In genomic region chr6:43193929-43194328, GRCh38 we compare ENCODE assay signal across 22 cellular contexts. TPM values are rescaled to one million over a fixed set of nuclear protein-coding genes. Genes with fewer than 3 reads are reported as not detected.
"Had no signal": no experiment of that assay in that cellular context is flagged by ENCODE, and none has a peak within 500 bp of the region (broad histone marks: within the 10 kb centered on the region; RNA-seq: fewer than 3 reads in every experiment).

No MANE protein-coding gene starts in this region.

- H3K36me3 Mint-ChIP-seq: WTC11 had no signal

- DNase-seq: activated CD4-positive, alpha-beta memory T cell treated with anti-CD3 and anti-CD28 coated beads for 36 hours; activated CD4-positive, alpha-beta T cell treated with anti-CD3 and anti-CD28 coated beads for 48 hours; activated CD4-positive, CD25-positive, alpha-beta regulatory T cell treated with anti-CD3 and anti-CD28 coated beads, Interleukin-2, amount 50 U/mL, for 72 hours; activated CD8-positive, alpha-beta memory T cell treated with anti-CD3 and anti-CD28 coated beads for 24 hours; activated naive CD4-positive, alpha-beta T cell treated with Interleukin-2 at 50 U/mL for 16 hours; activated naive CD8-positive, alpha-beta T cell treated with anti-CD3 and anti-CD28 coated beads for 36 hours; activated T-cell treated with anti-CD3 and anti-CD28 coated beads, Interleukin-2, amount 50 U/mL, for 72 hours; body of pancreas; central memory CD4-positive, alpha-beta T cell; MM.1S; NCI-H1105; NCI-H1436; NCI-H1694 treated with DMSO at 0.1 percent for 48 hours; NCI-H2029 treated with DMSO at 0.1 percent for 48 hours; NCI-H510A treated with DMSO at 0.1 percent for 48 hours; NCI-H69; SHP77; T-helper 17 cell; T-helper 9 cell had no signal

- H3K4me1 Mint-ChIP-seq: WTC11 had no signal

- H3K9me3 Mint-ChIP-seq: activated CD4-positive, alpha-beta memory T cell treated with anti-CD3 and anti-CD28 coated beads for 36 hours; activated naive CD8-positive, alpha-beta T cell treated with anti-CD3 and anti-CD28 coated beads for 36 hours; activated T-cell treated with anti-CD3 and anti-CD28 coated beads, Interleukin-2, amount 50 U/mL, for 72 hours; WTC11 had no signal

- H3K27me3 Mint-ChIP-seq: activated CD4-positive, alpha-beta memory T cell treated with anti-CD3 and anti-CD28 coated beads for 36 hours; activated naive CD8-positive, alpha-beta T cell treated with anti-CD3 and anti-CD28 coated beads for 36 hours; T-helper 17 cell had no signal

- ATAC-seq: activated T-cell treated with anti-CD3 and anti-CD28 coated beads, Interleukin-2, amount 50 U/mL, for 72 hours; body of pancreas; T-helper 17 cell; WTC11 had no signal

- H3K4me3 Mint-ChIP-seq: activated CD4-positive, alpha-beta memory T cell treated with anti-CD3 and anti-CD28 coated beads for 36 hours; activated naive CD8-positive, alpha-beta T cell treated with anti-CD3 and anti-CD28 coated beads for 36 hours; activated T-cell treated with anti-CD3 and anti-CD28 coated beads, Interleukin-2, amount 50 U/mL, for 72 hours; T-helper 17 cell; WTC11 had no signal

- H3K27ac Mint-ChIP-seq: activated CD4-positive, alpha-beta memory T cell treated with anti-CD3 and anti-CD28 coated beads for 36 hours; activated naive CD8-positive, alpha-beta T cell treated with anti-CD3 and anti-CD28 coated beads for 36 hours; activated T-cell treated with anti-CD3 and anti-CD28 coated beads, Interleukin-2, amount 50 U/mL, for 72 hours; T-helper 17 cell; WTC11 had no signal

RNA-seq across cellular contexts. Expression of gene TTBK1, which starts 49.4 kb away (rescaled TPM):
- total RNA-seq: bronchial epithelial cell, SJSA1 had no signal
